ENCODE assay signal across 28 cellular contexts in the genomic region with DNA sequence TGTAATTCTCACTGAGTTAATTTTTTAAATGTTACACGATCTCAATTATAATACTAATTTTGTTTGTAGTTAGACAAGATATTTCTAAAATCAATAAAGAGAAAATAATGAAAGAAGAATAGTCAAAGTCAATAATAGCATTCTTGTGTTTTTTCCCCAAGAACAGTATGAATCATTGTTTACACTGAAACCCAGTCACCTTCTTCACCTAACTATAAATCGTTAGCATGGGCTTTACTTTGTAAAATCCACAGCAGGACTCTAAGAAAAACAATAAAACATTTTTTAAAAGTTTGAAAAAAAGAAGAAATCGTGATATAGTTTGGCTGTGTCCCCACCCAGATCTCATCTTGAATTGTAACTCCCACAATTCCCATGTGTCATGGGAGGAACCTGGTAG.
"Had no signal": no experiment of that assay in that cellular context is flagged by ENCODE, and none has a peak within 500 bp of the region (broad histone marks: within the 10 kb centered on the region; RNA-seq: fewer than 3 reads in every experiment).

No MANE protein-coding gene starts in this region.

- DNase-seq: activated CD4-positive, alpha-beta T cell treated with anti-CD3 and anti-CD28 coated beads for 4 hours; activated CD4-positive, alpha-beta T cell treated with anti-CD3 and anti-CD28 coated beads, Interleukin-2, amount 50 U/mL, for 48 hours; activated CD8-positive, alpha-beta memory T cell treated with anti-CD3 and anti-CD28 coated beads, Interleukin-2, amount 50 U/mL, for 4 hours; activated effector memory CD4-positive, alpha-beta T cell treated with anti-CD3 and anti-CD28 coated beads, Interleukin-2, amount 50 U/mL, for 16 hours; activated naive CD4-positive, alpha-beta T cell treated with anti-CD3 and anti-CD28 coated beads for 36 hours; activated naive CD8-positive, alpha-beta T cell treated with anti-CD3 and anti-CD28 coated beads for 36 hours; activated T-cell treated with anti-CD3 and anti-CD28 coated beads, Interleukin-2, amount 50 U/mL, for 1 hour; adrenal gland; effector CD8-positive, alpha-beta T cell; erythroblast; foreskin fibroblast; head of caudate nucleus; hippocampal formation; naive B cell; nephron progenitor cell; retina; sigmoid colon; small intestine; stimulated activated CD4-positive, alpha-beta T cell treated with anti-CD3 and anti-CD28 coated beads, Interleukin-1b, Interleukin-23, amount 100 ng/mL, for 48 hours; stimulated activated naive B cell treated with anti-CD40 and anti-IgM and Interleukin-4, amounts not matched to agents 10 μg/mL and 1 μg/mL and 100 μg/mL, for 72 hours; T-helper 9 cell; tibial artery; upper lobe of right lung had no signal

- FAIRE-seq: colon, small intestine had no signal

- H3K27ac ChIP-seq: adrenal gland, ascending aorta, neutrophil, sigmoid colon, suprapubic skin, tibial artery, upper lobe of right lung, VCaP had no signal

- H3K4me1 ChIP-seq: adrenal gland, ascending aorta, sigmoid colon, suprapubic skin, upper lobe of right lung had no signal

- H3K36me3 ChIP-seq: adrenal gland, ascending aorta, neutrophil, sigmoid colon, suprapubic skin, tibial artery, upper lobe of right lung had no signal

- H3K9me3 ChIP-seq: adrenal gland, neutrophil had no signal

- ATAC-seq: stimulated activated naive B cell treated with anti-CD40 and anti-IgM and Interleukin-4, amounts not matched to agents 10 μg/mL and 1 μg/mL and 100 μg/mL, for 72 hours; upper lobe of right lung had no signal

- H3K4me3 ChIP-seq: adrenal gland, ascending aorta, sigmoid colon, suprapubic skin, tibial artery, upper lobe of right lung had no signal
